Comparison of ENCODE assay signal across 15 cellular contexts in genomic region chr20:49566401-49566800, GRCh38. TPM values are rescaled to one million over a fixed set of nuclear protein-coding genes. Genes with fewer than 3 reads are reported as not detected.
A peak's percentile ranks its signal among the peaks of the same experiment; 100 is the strongest.
DNase-seq lines count a peak whose midpoint lies in the region; ATAC-seq and TF ChIP-seq lines count a peak whose summit lies in the region.
"Had no signal": no experiment of that assay in that cellular context is flagged by ENCODE, and none has a peak within 500 bp of the region (broad histone marks: within the 10 kb centered on the region; RNA-seq: fewer than 3 reads in every experiment).

No MANE protein-coding gene starts in this region.

- H3K27me3 ChIP-seq in right cardiac atrium (ENCODE audit: control insufficient read depth, insufficient read depth), result no peaks in the 10 kb centered on the region
- peaks cover 0 to 23% (median 1%) of the 10 kb centered on the region in 4 donors for H3K27me3 ChIP-seq in esophagus muscularis mucosa
- no peaks in the 10 kb centered on the region for H3K27me3 ChIP-seq in neural progenitor cell
- no peaks in the 10 kb centered on the region for H3K27me3 ChIP-seq in aorta (ENCODE audit: control insufficient read depth in 1 of 2, insufficient read depth in 2 of 2, low read length in 1 of 2)
- H3K27me3 ChIP-seq: cardiac muscle cell had no signal

- 36% methylated on average over 3 of the region's 3 CpGs for WGBS in right cardiac atrium
- WGBS in esophagus muscularis mucosa, result 57% methylated on average over 3 of the region's 3 CpGs
- 2 to 4% methylated on average over 3 of the region's 3 CpGs for WGBS in aorta, 2 donors

- peaks cover 36% of the 10 kb centered on the region for H3K79me2 ChIP-seq in neural progenitor cell (ENCODE audit: low read depth)

- TF ChIP-seq CTCF in esophagus muscularis mucosa (IDR thresholded peaks at IDR 0.05), result no peak
- TF ChIP-seq CTCF in neural progenitor cell (IDR thresholded peaks at IDR 0.05), result no peak

- H3K4me3 ChIP-seq in right cardiac atrium (ENCODE audit: low read length) (peak overlapping the region; percentile 54), esophagus muscularis mucosa (peak overlapping the region; percentile 56 to 74 (median 67)), neural progenitor cell (peak overlapping the region; percentile 74), aorta (ENCODE audit: low read length in 2 of 2) (peak overlapping the region; percentile 97 to 99)
- H3K4me3 ChIP-seq: cardiac muscle cell, GM12878 had no signal

- H3K4me1 ChIP-seq in right cardiac atrium (ENCODE audit: control insufficient read depth, insufficient read depth, low read length), result peaks cover 7% of the 10 kb centered on the region
- peaks cover 17 to 76% (median 64%) of the 10 kb centered on the region in 4 donors for H3K4me1 ChIP-seq in esophagus muscularis mucosa
- peaks cover 41% of the 10 kb centered on the region for H3K4me1 ChIP-seq in neural progenitor cell
- H3K4me1 ChIP-seq in aorta (ENCODE audit: control insufficient read depth in 1 of 2, insufficient read depth in 2 of 2, low read length in 2 of 2), result peaks cover 0 to 4% of the 10 kb centered on the region in 2 donors

- H3K9me3 Mint-ChIP-seq in neural progenitor cell, result no peaks in the 10 kb centered on the region

- H3K36me3 Mint-ChIP-seq in neural progenitor cell, result no peaks in the 10 kb centered on the region

- no peaks in the 10 kb centered on the region for H3K9me3 ChIP-seq in right cardiac atrium (ENCODE audit: control insufficient read depth, low read length)
- H3K9me3 ChIP-seq in esophagus muscularis mucosa, result no peaks in the 10 kb centered on the region
- no peaks in the 10 kb centered on the region for H3K9me3 ChIP-seq in neural progenitor cell (ENCODE audit: low read depth)
- H3K9me3 ChIP-seq in aorta (ENCODE audit: control insufficient read depth, low read length), result no peaks in the 10 kb centered on the region

- H4K20me1 ChIP-seq in neural progenitor cell (ENCODE audit: low read depth), result peaks cover 12% of the 10 kb centered on the region

- intact Hi-C loops in right cardiac atrium (cut with DNase I) (no loop called here), left ventricle myocardium superior (cut with micrococcal nuclease) (no loop called here), esophagus muscularis mucosa (cut with DNase I) (no loop called here), aorta (cut with DNase I) (no loop called here)

- no peak overlapping the region for H3K27ac Mint-ChIP-seq in neural progenitor cell

- no peak for DNase-seq in right cardiac atrium
- DNase-seq in left ventricle myocardium superior, result no peak
- no peak for DNase-seq in esophagus muscularis mucosa (ENCODE audit: extremely low spot score)
- no peak for DNase-seq in neural progenitor cell (ENCODE audit: low spot score)
- no peak for DNase-seq in aorta
- DNase-seq in occipital lobe (lab: John Stamatoyannopoulos, UW), result no peak
- no peak for DNase-seq in putamen (ENCODE audit: low spot score)
- DNase-seq: activated CD4-positive, alpha-beta T cell treated with anti-CD3 and anti-CD28 coated beads, Interleukin-2, amount 50 U/mL, for 4 hours; activated effector memory CD4-positive, alpha-beta T cell treated with Interleukin-2 at 50 U/mL for 16 hours; DND-41; NCI-H146; NCI-H524 treated with DMSO at 0.1 percent for 48 hours had no signal

- H3K4me3 Mint-ChIP-seq in neural progenitor cell, result peak overlapping the region; percentile 73

- H3K27me3 Mint-ChIP-seq in neural progenitor cell (ENCODE audit: insufficient read depth, low read depth), result peaks cover 13% of the 10 kb centered on the region

- H2AFZ ChIP-seq in neural progenitor cell (replicated peaks), result no peak overlapping the region

- H3F3A ChIP-seq in neural progenitor cell (ENCODE audit: low read depth), result peaks cover 39% of the 10 kb centered on the region

- peak overlapping the region; percentile 15 for H3K9ac ChIP-seq in neural progenitor cell

- H3K4me1 Mint-ChIP-seq in neural progenitor cell, result peaks cover 29% of the 10 kb centered on the region

- ATAC-seq in right cardiac atrium (no peak), left ventricle myocardium superior (no peak), aorta (ENCODE audit: low FRiP score) (no peak), HG02852 (IDR thresholded peaks at IDR 0.05; ENCODE audit: unreplicated experiment) (no peak)
- ATAC-seq: GM12878 had no signal

- no peak for TF ChIP-seq POLR2A in esophagus muscularis mucosa (IDR thresholded peaks at IDR 0.05; ENCODE audit: low read depth)

- H3K4me2 ChIP-seq in neural progenitor cell, result peak overlapping the region; percentile 90

- no peak for TF ChIP-seq EP300 in esophagus muscularis mucosa (IDR thresholded peaks at IDR 0.05)

- H3K36me3 ChIP-seq in esophagus muscularis mucosa (no peaks in the 10 kb centered on the region), neural progenitor cell (no peaks in the 10 kb centered on the region), aorta (ENCODE audit: control insufficient read depth in 1 of 2, insufficient read depth in 2 of 2, low read length in 1 of 2) (peaks cover 0 to 2% of the 10 kb centered on the region in 2 donors)
- H3K36me3 ChIP-seq: cardiac muscle cell had no signal

- H3K27ac ChIP-seq in right cardiac atrium (ENCODE audit: low read length) (no peak overlapping the region), esophagus muscularis mucosa (replicated peaks in 1 of 4) (peak overlapping the region; percentile 74 to 91 (median 88)), neural progenitor cell (no peak overlapping the region), aorta (ENCODE audit: low read depth in 1 of 2, low read length in 2 of 2) (peak overlapping the region; percentile 45 to 89)
- H3K27ac ChIP-seq: cardiac muscle cell had no signal

RNA-seq across cellular contexts. Expression of gene PTGIS, which starts 1.5 kb away (rescaled TPM):
- total RNA-seq in right cardiac atrium (10 to 100 TPM; 51.7 to 98.4 (median 66.3) TPM), left ventricle myocardium superior (24.0 TPM), esophagus muscularis mucosa (100 to 1,000 TPM; 107 to 217 (median 130) TPM), neural progenitor cell (ENCODE audit: low replicate concordance) (31.3 and 35.6 TPM in 2 replicates), aorta (100 to 1,000 TPM; 351 to 637 TPM), occipital lobe (10.8 TPM)
- polyA plus RNA-seq in right cardiac atrium (19.9 TPM), aorta (100 to 1,000 TPM in 1 of 2 donors, 10 to 100 TPM in 1; 53.6 to 115 TPM)
- polyA plus RNA-seq: GM12878 had no signal

Comparison
In these comparisons a context has a peak if more than half of its experiments do, and no peak if none do; other contexts are left out.
1. H3K27ac ChIP-seq: peak in esophagus muscularis mucosa (4 of 4) and aorta (2 of 2); none in right cardiac atrium (single experiment) and neural progenitor cell (single experiment).
2. Peak in every context shown above with its lines, with median percentiles within 50 percentile points of each other: H3K4me3 ChIP-seq.